25 cellular contexts compared by ENCODE assay signal in the genomic region with DNA sequence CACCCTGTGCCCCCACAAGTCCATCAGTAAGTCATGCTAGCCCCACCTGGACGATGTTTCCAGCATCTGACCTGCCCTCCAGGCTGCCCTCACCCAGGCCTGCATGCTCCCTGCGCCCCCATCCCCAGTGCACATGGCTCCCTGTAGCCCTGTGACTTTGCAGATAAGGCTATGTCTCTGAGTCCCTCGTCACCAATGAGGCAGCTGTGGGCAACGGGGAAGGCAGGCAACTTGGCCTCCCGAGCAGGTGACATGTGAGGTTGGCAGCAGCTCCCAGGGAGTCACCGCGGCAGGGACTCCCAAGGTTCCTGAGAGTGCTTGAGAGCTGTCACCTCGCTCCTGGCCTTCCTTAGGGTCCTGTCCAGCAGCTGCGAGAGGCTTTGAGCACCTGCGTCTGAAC.
"Had no signal": no experiment of that assay in that cellular context is flagged by ENCODE, and none has a peak within 500 bp of the region (broad histone marks: within the 10 kb centered on the region; RNA-seq: fewer than 3 reads in every experiment).

No MANE protein-coding gene starts in this region.

- ATAC-seq: foreskin keratinocyte; gastroesophageal sphincter; heart left ventricle; left ventricle myocardium superior; lower lobe of right lung; naive thymus-derived CD8-positive, alpha-beta T cell; sciatic nerve; stimulated activated effector memory CD8-positive, alpha-beta T cell treated with anti-CD3 and anti-CD28 coated beads, Interleukin-12 subunit alpha, Interleukin-12 subunit beta, amount 100 ng/mL, for 72 hours had no signal

- H3K4me3 ChIP-seq: colonic mucosa, esophagus muscularis mucosa, gastroesophageal sphincter, heart left ventricle, hepatocyte, lower lobe of right lung, prostate gland, right atrium auricular region, smooth muscle cell, stomach, thyroid gland, vagina had no signal

- H3K79me2 ChIP-seq: hepatocyte had no signal

- H3K9me3 ChIP-seq: colonic mucosa, esophagus muscularis mucosa, lower lobe of right lung, prostate gland, right atrium auricular region, thyroid gland, vagina had no signal

- FAIRE-seq: endothelial cell of umbilical vein had no signal

- H2AFZ ChIP-seq: hepatocyte had no signal

- H3K27ac ChIP-seq: colonic mucosa, esophagus muscularis mucosa, foreskin keratinocyte, gastroesophageal sphincter, heart left ventricle, hepatocyte, lower lobe of right lung, prostate gland, right atrium auricular region, stomach, thyroid gland, vagina had no signal

- H3K9me3 Mint-ChIP-seq: naive thymus-derived CD8-positive, alpha-beta T cell; stimulated activated effector memory CD8-positive, alpha-beta T cell treated with anti-CD3 and anti-CD28 coated beads, Interleukin-12 subunit alpha, Interleukin-12 subunit beta, amount 100 ng/mL, for 72 hours had no signal

- H3K4me3 Mint-ChIP-seq: dendritic cell treated with granulocyte-macrophage colony-stimulating factor and Interleukin-4, amounts not matched to agents 40 ng/mL and 50 ng/mL, for 4 days; naive thymus-derived CD8-positive, alpha-beta T cell; stimulated activated effector memory CD8-positive, alpha-beta T cell treated with anti-CD3 and anti-CD28 coated beads, Interleukin-12 subunit alpha, Interleukin-12 subunit beta, amount 100 ng/mL, for 72 hours had no signal

- H3K4me1 Mint-ChIP-seq: stimulated activated effector memory CD8-positive, alpha-beta T cell treated with anti-CD3 and anti-CD28 coated beads, Interleukin-12 subunit alpha, Interleukin-12 subunit beta, amount 100 ng/mL, for 72 hours had no signal

- H3K4me2 ChIP-seq: hepatocyte, smooth muscle cell had no signal

- H3K4me1 ChIP-seq: colonic mucosa, foreskin keratinocyte, gastroesophageal sphincter, prostate gland, right atrium auricular region, stomach, vagina had no signal

- H3K36me3 Mint-ChIP-seq: stimulated activated effector memory CD8-positive, alpha-beta T cell treated with anti-CD3 and anti-CD28 coated beads, Interleukin-12 subunit alpha, Interleukin-12 subunit beta, amount 100 ng/mL, for 72 hours had no signal

- DNase-seq: colonic mucosa; effector CD8-positive, alpha-beta T cell; foreskin keratinocyte; islet precursor cell; left ventricle myocardium superior; lower lobe of right lung; naive thymus-derived CD8-positive, alpha-beta T cell; stimulated activated CD4-positive, alpha-beta T cell treated with anti-CD3 and anti-CD28 coated beads, Interleukin-2, amount 100 ng/mL, for 24 hours; stimulated activated CD4-positive, alpha-beta T cell treated with anti-CD3 and anti-CD28 coated beads, Interleukin-4, amount 100 ng/mL, for 24 hours; stimulated activated naive CD4-positive, alpha-beta T cell treated with Interleukin-2 at 50 U/mL for 16 hours; stomach; thyroid gland; trophoblast cell had no signal

- H3K36me3 ChIP-seq: colonic mucosa, esophagus muscularis mucosa, gastroesophageal sphincter, heart left ventricle, lower lobe of right lung, prostate gland, right atrium auricular region, stomach, thyroid gland, vagina had no signal

- H3K27ac Mint-ChIP-seq: stimulated activated effector memory CD8-positive, alpha-beta T cell treated with anti-CD3 and anti-CD28 coated beads, Interleukin-12 subunit alpha, Interleukin-12 subunit beta, amount 100 ng/mL, for 72 hours had no signal

- H3K27me3 ChIP-seq: colonic mucosa, hepatocyte, right atrium auricular region, thyroid gland, vagina had no signal
